ENCODE assay signal across 1 cellular context in genomic region chr10:29266641-29267040, GRCh38.
A peak's percentile ranks its signal among the peaks of the same experiment; 100 is the strongest.
TF ChIP-seq lines count a peak whose summit lies in the region.

No MANE protein-coding gene starts in this region.

TF ChIP-seq in liver, 16 proteins besides CTCF, POLR2A, EP300 and RAD21 (continued from another document):
- TF ChIP-seq ATF3 (IDR thresholded peaks at IDR 0.05): peak; percentile 47
- peak; percentile 42 to 70 for TF ChIP-seq RXRA (IDR thresholded peaks at IDR 0.05)
- peak; percentile 47 for TF ChIP-seq SP1 (IDR thresholded peaks at IDR 0.05)
- TF ChIP-seq YY1 (IDR thresholded peaks at IDR 0.05): peak; percentile 82
